ENCODE assay signal across 8 cellular contexts in the genomic region with DNA sequence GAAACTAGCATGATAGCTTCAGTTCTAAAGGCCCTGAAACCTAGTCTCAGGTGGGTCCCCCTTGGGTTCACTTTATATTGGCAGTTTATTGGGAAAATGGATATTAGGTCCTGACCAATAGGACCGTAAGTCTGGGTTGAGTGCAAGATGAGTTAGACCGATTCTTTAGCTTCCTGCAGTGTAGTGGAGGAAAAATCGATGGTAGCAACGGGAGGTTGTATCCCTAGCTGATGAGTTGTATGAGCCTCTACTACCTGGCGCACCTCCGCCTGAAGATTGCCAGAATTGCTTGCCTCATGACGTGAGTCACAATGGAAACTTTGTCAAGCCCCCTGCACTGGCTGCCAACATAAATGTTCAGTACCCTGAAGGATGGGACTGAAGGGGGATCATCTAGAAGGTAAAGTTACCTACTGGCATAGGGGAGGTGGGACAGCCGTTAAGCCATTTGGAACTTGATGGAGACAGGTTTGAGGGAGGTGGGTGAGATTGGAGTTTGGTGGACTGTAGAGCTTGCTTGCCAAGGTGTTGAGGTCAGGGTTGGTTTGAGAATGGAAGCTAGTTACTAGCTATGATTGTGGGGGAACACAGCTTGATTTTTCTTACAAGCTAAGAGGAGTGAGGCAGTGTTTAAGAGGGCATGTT. TPM values are rescaled to one million over a fixed set of nuclear protein-coding genes. Genes with fewer than 3 reads are reported as not detected.
DNase-seq lines count a peak whose midpoint lies in the region; ATAC-seq and TF ChIP-seq lines count a peak whose summit lies in the region.

No MANE protein-coding gene starts in this region.

- ATAC-seq in HG02642 (IDR thresholded peaks at IDR 0.05; ENCODE audit: poor library complexity, unreplicated experiment): no peak
- ATAC-seq in HG03108 (IDR thresholded peaks at IDR 0.05; ENCODE audit: unreplicated experiment): no peak

- intact Hi-C loops in activated naive CD4-positive, alpha-beta T cell treated with anti-CD3 and anti-CD28 coated beads for 36 hours (cut with micrococcal nuclease): loop anchor here (5.0 kb wide), 1 partner anchor 98 kb away; no protein-coding TSS in a partner anchor

- peak overlapping the region; percentile 99 for H3K4me3 Mint-ChIP-seq in activated naive CD4-positive, alpha-beta T cell treated with anti-CD3 and anti-CD28 coated beads for 36 hours
- H3K4me3 Mint-ChIP-seq in type B pancreatic cell: peak overlapping the region; percentile 97

- H3K27me3 Mint-ChIP-seq in activated naive CD4-positive, alpha-beta T cell treated with anti-CD3 and anti-CD28 coated beads for 36 hours (ENCODE audit: low read depth): peaks cover 3% of the 10 kb centered on the region
- H3K27me3 Mint-ChIP-seq in type B pancreatic cell: peaks cover 3% of the 10 kb centered on the region

- no peaks in the 10 kb centered on the region for H3K27me3 ChIP-seq in kidney epithelial cell (ENCODE audit: control insufficient read depth, insufficient read depth, low read length)

- H3K36me3 Mint-ChIP-seq in activated naive CD4-positive, alpha-beta T cell treated with anti-CD3 and anti-CD28 coated beads for 36 hours (ENCODE audit: low read depth): peaks cover 78% of the 10 kb centered on the region
- peaks cover 54% of the 10 kb centered on the region for H3K36me3 Mint-ChIP-seq in type B pancreatic cell

- peak overlapping the region; percentile 98 for H3K27ac Mint-ChIP-seq in activated naive CD4-positive, alpha-beta T cell treated with anti-CD3 and anti-CD28 coated beads for 36 hours
- H3K27ac Mint-ChIP-seq in type B pancreatic cell: peak overlapping the region; percentile 98

- H3K4me3 ChIP-seq in AG09309 (ENCODE audit: control insufficient read depth, low read depth, low read length): peak overlapping the region; percentile 2
- peak overlapping the region; percentile 3 for H3K4me3 ChIP-seq in kidney epithelial cell (ENCODE audit: low read depth, low read length)

- peaks cover 28% of the 10 kb centered on the region for H3K4me1 Mint-ChIP-seq in activated naive CD4-positive, alpha-beta T cell treated with anti-CD3 and anti-CD28 coated beads for 36 hours (ENCODE audit: low read depth)
- H3K4me1 Mint-ChIP-seq in type B pancreatic cell (ENCODE audit: unreplicated experiment): peaks cover 36% of the 10 kb centered on the region

- no peaks in the 10 kb centered on the region for H3K9me3 Mint-ChIP-seq in activated naive CD4-positive, alpha-beta T cell treated with anti-CD3 and anti-CD28 coated beads for 36 hours
- no peaks in the 10 kb centered on the region for H3K9me3 Mint-ChIP-seq in type B pancreatic cell

- DNase-seq in AG09309 (ENCODE audit: low read depth) (no peak), LoVo (ENCODE audit: low spot score) (peak; percentile 57), kidney epithelial cell (ENCODE audit: low read depth) (no peak), type B pancreatic cell (ENCODE audit: extremely low spot score, unreplicated experiment) (no peak), NCI-H526 (lab: John Stamatoyannopoulos, UW) (no peak)
- peak; percentile 41 for DNase-seq in activated naive CD4-positive, alpha-beta T cell treated with anti-CD3 and anti-CD28 coated beads for 36 hours

- CTCF ChIA-PET in activated naive CD4-positive, alpha-beta T cell treated with anti-CD3 and anti-CD28 coated beads for 36 hours (lab: Charles Lee): interaction anchor here (1.1 kb wide), 1 partner anchor 138 kb away, joined by 3 read pairs; no protein-coding TSS in a partner anchor

- no peak for TF ChIP-seq CTCF in AG09309 (IDR thresholded peaks at IDR 0.05; ENCODE audit: control insufficient read depth, insufficient read depth, low read depth, low read length, missing control alignments)
- no peak for TF ChIP-seq CTCF in kidney epithelial cell (IDR thresholded peaks at IDR 0.05; ENCODE audit: insufficient read depth, low read length, poor library complexity, severe bottlenecking)
- TF ChIP-seq CTCF in type B pancreatic cell (conservative IDR thresholded peaks at IDR 0.05): no peak

- H3K36me3 ChIP-seq in kidney epithelial cell (ENCODE audit: control insufficient read depth, insufficient read depth, low read length): peaks cover 5% of the 10 kb centered on the region

RNA-seq across cellular contexts. Expression of a gene that starts 4.0 kb away (rescaled TPM):
- 100 to 1,000 TPM; 106 to 110 TPM for total RNA-seq in activated naive CD4-positive, alpha-beta T cell treated with anti-CD3 and anti-CD28 coated beads for 36 hours
- total RNA-seq in kidney epithelial cell (37.6 and 45.2 TPM in 2 replicates), type B pancreatic cell (ENCODE audit: low replicate concordance) (38.8 and 46.5 TPM in 2 replicates)

RNA-seq across cellular contexts. Expression of a gene that starts 43.1 kb away (rescaled TPM):
- 10 to 100 TPM; 36.7 to 39.4 TPM for total RNA-seq in activated naive CD4-positive, alpha-beta T cell treated with anti-CD3 and anti-CD28 coated beads for 36 hours
- 11.9 and 20.1 TPM in 2 replicates for total RNA-seq in kidney epithelial cell
- 26.9 and 33.7 TPM in 2 replicates for total RNA-seq in type B pancreatic cell (ENCODE audit: low replicate concordance)

Comparison
In these comparisons a context has a peak if more than half of its experiments do, and no peak if none do; other contexts are left out.
1. DNase-seq: peak in LoVo (single experiment) and activated naive CD4-positive, alpha-beta T cell treated with anti-CD3 and anti-CD28 coated beads for 36 hours (single experiment); none in AG09309 (single experiment), kidney epithelial cell (single experiment), type B pancreatic cell (single experiment) and NCI-H526 (0 of 2).